ENCODE assay signal across 1 cellular context in the genomic region with DNA sequence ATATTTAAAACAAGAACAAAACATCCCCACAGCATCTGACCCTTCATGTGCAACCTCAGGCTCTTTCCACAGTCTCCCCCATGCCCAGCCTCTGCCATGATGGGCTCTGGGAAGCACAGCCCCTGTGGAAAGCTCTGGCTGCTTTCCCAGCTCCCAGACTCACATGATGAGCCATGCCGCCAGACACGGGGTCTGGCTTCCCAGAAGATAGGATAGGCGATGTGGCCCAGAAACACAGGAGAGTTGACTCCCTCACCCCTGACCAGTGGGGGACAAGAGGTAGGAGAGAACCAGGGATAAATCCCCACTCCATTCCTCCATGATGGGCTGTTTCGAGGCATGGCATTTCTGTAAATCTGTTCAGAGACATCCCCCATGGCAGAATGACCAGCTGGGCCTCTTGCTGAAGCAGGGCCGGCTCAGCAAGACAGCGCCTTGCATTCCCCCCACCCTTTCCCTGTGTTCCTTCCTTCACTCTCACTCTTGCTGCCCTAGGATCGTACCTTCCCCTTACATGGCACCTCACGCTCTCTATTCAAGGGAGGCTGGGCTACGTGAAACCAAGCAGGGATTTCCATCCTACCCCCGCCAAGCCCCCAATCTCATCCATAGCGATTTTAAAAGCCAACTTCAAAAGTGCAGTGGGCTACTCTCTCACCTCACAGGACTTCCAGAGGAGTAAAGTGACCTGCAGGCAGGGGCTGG.
TF ChIP-seq lines count a peak whose summit lies in the region.

No MANE protein-coding gene starts in this region.

TF ChIP-seq in H1, 55 proteins besides CTCF, POLR2A, EP300 and RAD21 (continued from another document):
- TF ChIP-seq SP4 (IDR thresholded peaks at IDR 0.05; ENCODE audit: low read length), result no peak
- TF ChIP-seq CEBPB (IDR thresholded peaks at IDR 0.05; ENCODE audit: low read depth, low read length), result no peak
- TF ChIP-seq, protein P1, sequence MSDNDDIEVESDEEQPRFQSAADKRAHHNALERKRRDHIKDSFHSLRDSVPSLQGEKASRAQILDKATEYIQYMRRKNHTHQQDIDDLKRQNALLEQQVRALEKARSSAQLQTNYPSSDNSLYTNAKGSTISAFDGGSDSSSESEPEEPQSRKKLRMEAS (IDR thresholded peaks at IDR 0.05), result no peak
- no peak for TF ChIP-seq ASH2L (IDR thresholded peaks at IDR 0.05; ENCODE audit: low read length)
- no peak for TF ChIP-seq FOSL1 (IDR thresholded peaks at IDR 0.05; ENCODE audit: insufficient read depth, low read depth, low read length)
